In the genomic region with DNA sequence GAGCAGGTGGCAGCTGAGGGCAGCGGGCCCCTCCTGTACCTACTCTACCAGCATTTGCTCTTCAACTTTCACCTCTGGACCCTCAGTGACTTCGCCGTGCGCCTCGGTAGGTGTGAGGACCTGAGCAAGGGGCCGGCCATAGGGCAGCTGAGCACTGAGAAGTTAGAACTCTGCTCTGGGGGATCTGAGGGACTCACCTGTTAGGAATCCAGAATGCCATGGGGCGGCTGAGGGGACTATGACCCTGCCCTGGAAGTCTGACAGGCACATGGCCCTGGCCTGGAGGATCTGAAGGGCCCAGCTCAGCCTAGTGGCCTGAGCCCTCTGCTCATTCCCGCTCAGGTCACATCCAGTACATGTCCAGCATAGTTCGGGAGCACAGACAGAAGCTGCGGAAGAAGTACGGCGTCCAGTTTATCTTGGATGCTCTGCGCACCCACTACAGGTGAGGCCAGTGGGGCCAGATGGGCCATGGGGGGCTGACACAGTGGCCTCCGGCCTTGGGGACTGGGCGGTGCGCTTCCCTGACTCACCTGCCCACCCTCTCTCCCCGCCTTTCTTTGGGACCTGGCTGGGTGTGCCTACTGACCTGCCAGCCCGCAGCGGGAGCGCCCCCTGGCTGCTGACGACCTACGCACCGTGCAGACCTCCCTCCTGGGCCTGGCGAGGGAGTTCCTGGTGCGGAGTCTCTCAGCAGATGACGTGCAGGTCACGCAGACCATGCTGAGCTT, we compare ENCODE assay signal across 8 cellular contexts. TPM values are rescaled to one million over a fixed set of nuclear protein-coding genes. Genes with fewer than 3 reads are reported as not detected.
DNase-seq lines count a peak whose midpoint lies in the region; ATAC-seq, FAIRE-seq and TF ChIP-seq lines count a peak whose summit lies in the region.

No MANE protein-coding gene starts in this region.

- intact Hi-C loops in GM12878 (cut with micrococcal nuclease; ENCODE audit: unreplicated experiment): loop anchor here (1.0 to 2.0 kb wide), 2 partner anchors 75 to 131 kb away; no protein-coding TSS in a partner anchor
- intact Hi-C loops in kidney (cut with DNase I): loop anchor here (10.0 kb wide), 1 partner anchor 73 kb away; no protein-coding TSS in a partner anchor

- CTCF ChIA-PET in HEK293 (lab: Yijun Ruan, JAX) (interaction anchor here (0.6 to 2.1 kb wide), 22 partner anchors 8 to 750 kb away, joined by 3 to 15 read pairs (median 3); a partner anchor contains a TSS), GM12878 (lab: Yijun Ruan, JAX) (interaction anchor here (0.6 to 2.7 kb wide), 16 partner anchors 11 to 89 kb away, joined by 3 to 14 read pairs (median 4); a partner anchor contains a TSS)

- H3K4me2 ChIP-seq in GM12878 (ENCODE audit: control insufficient read depth, insufficient read depth): no peak overlapping the region

- RAD21 ChIA-PET in GM12878 (lab: Charles Lee; ENCODE audit: unreplicated experiment): interaction anchor here (0.7 to 1.8 kb wide), 6 partner anchors 11 to 84 kb away, joined by 3 to 5 read pairs (median 3); a partner anchor contains a TSS

- ATAC-seq in GM12878 (peak; percentile 85), HG02970 (IDR thresholded peaks at IDR 0.05; ENCODE audit: low FRiP score, unreplicated experiment) (no peak), GM21529 (IDR thresholded peaks at IDR 0.05; ENCODE audit: unreplicated experiment) (no peak)

- TF ChIP-seq EP300 in GM12878 (IDR thresholded peaks at IDR 0.05; ENCODE audit: borderline replicate concordance in 1 of 2, control insufficient read depth in 1 of 2, low read depth in 2 of 2, low read length in 2 of 2): no peak

- H3K27me3 ChIP-seq in GM12878 (replicated peaks in 1 of 2; ENCODE audit: control insufficient read depth in 2 of 2, insufficient read depth in 2 of 2, low read length in 1 of 2): no peaks in the 10 kb centered on the region

- no TSS peak for BruUV-seq in GM12878 (replicated peaks; lab: Mats Ljungman, UMichigan)

- FAIRE-seq in GM12878 (lab: Jason Lieb, UNC) (peak; percentile 73), kidney (lab: Jason Lieb, UNC) (no peak)

- SMC1A ChIA-PET in GM12878 (lab: Charles Lee; ENCODE audit: uncharacterized antibody, unreplicated experiment): interaction anchor here (0.7 to 2.2 kb wide), 8 partner anchors 38 to 89 kb away, joined by 3 to 8 read pairs (median 4); no protein-coding TSS in a partner anchor

- WGBS in GM12878 (ENCODE audit: insufficient coverage, insufficient replicate concordance, low lambda C conversion rate, missing lambda C conversion rate): 63% methylated on average over 27 of the region's 27 CpGs

- no peak overlapping the region for H3K9ac ChIP-seq in GM12878 (ENCODE audit: control insufficient read depth, insufficient read depth, low read length)
- no peak overlapping the region for H3K9ac ChIP-seq in kidney (ENCODE audit: low read length in 2 of 2)

- no peak overlapping the region for H2AFZ ChIP-seq in GM12878 (ENCODE audit: control insufficient read depth, low read depth, low read length)

- no peaks in the 10 kb centered on the region for H3K79me2 ChIP-seq in GM12878 (ENCODE audit: control insufficient read depth, insufficient read depth, low read length)

- in situ Hi-C loops in GM12878 (cut with MboI): no loop called here

- H3K9me3 ChIP-seq in HEK293 (ENCODE audit: control insufficient read depth, insufficient read depth, low read depth, low read length) (no peaks in the 10 kb centered on the region), GM12878 (replicated peaks; ENCODE audit: control insufficient read depth, insufficient read depth, low read length) (no peaks in the 10 kb centered on the region), kidney (ENCODE audit: control insufficient read depth in 1 of 2, low read length in 2 of 2) (no peaks in the 10 kb centered on the region)

- DNase-seq in AG20443 (ENCODE audit: low spot score) (peak; percentile 65), T-helper 9 cell (peak; percentile 66), GM12878 (ENCODE audit: low read depth, low spot score) (no peak), kidney (peak; percentile 87)
- DNase-seq in stimulated activated CD4-positive, alpha-beta T cell treated with anti-CD3 and anti-CD28 coated beads, TNF-alpha, amount 100 ng/mL, for 24 hours (ENCODE audit: low read depth in 3 of 3): peak; percentile 41 to 71 (median 45)

- no peak overlapping the region for H3K27ac ChIP-seq in HEK293 (ENCODE audit: extremely low read depth, low read depth, low read length)
- no peak overlapping the region for H3K27ac ChIP-seq in GM12878 (ENCODE audit: control insufficient read depth, insufficient read depth)
- no peak overlapping the region for H3K27ac ChIP-seq in kidney (ENCODE audit: low read depth in 2 of 2, low read length in 2 of 2)

- H3K4me3 ChIP-seq in HEK293 (ENCODE audit: low read depth, low read length) (no peak overlapping the region), GM12878 (no peak overlapping the region), kidney (ENCODE audit: low read length in 2 of 2) (no peak overlapping the region)

- TF ChIP-seq RAD21 in GM12878 (IDR thresholded peaks at IDR 0.05; ENCODE audit: insufficient read depth, low read depth, low read length): peak; percentile 93

- H3K36me3 ChIP-seq in HEK293 (ENCODE audit: control insufficient read depth in 2 of 2, insufficient read depth in 1 of 2, low read length in 2 of 2) (peaks cover 0 to 70% of the 10 kb centered on the region in 2 experiments; a peak in 1 of 3 replicates), GM12878 (ENCODE audit: control insufficient read depth in 2 of 2, insufficient read depth in 2 of 2, low read length in 1 of 2) (peaks cover 25 to 49% of the 10 kb centered on the region in 2 experiments; a peak in 3 of 4 replicates), kidney (ENCODE audit: control insufficient read depth in 1 of 2, insufficient read depth in 2 of 2, low read length in 2 of 2) (peaks cover 11 to 30% of the 10 kb centered on the region in 2 donors)

- H4K20me1 ChIP-seq in GM12878 (ENCODE audit: control insufficient read depth, insufficient read depth): no peaks in the 10 kb centered on the region

- H3K4me1 ChIP-seq in HEK293 (ENCODE audit: control insufficient read depth, insufficient read depth, low read length) (no peaks in the 10 kb centered on the region), GM12878 (ENCODE audit: control insufficient read depth, insufficient read depth, low read length) (no peaks in the 10 kb centered on the region), kidney (ENCODE audit: control insufficient read depth in 1 of 2, insufficient read depth in 1 of 2, low read depth in 1 of 2, low read length in 2 of 2) (peaks cover 3 to 4% of the 10 kb centered on the region in 2 donors)

- no peak for TF ChIP-seq POLR2A in GM12878 (IDR thresholded peaks at IDR 0.05; ENCODE audit: low read depth, low read length)

- TF ChIP-seq CTCF in HEK293 (tag by site-specific recombination; IDR thresholded peaks at IDR 0.05) (peak; percentile 66), GM12878 (IDR thresholded peaks at IDR 0.05 in 2 of 3, conservative IDR thresholded peaks at IDR 0.05 in 1 of 3; ENCODE audit: control insufficient read depth in 2 of 3, extremely low read depth in 1 of 3, insufficient read depth in 1 of 3, low read depth in 3 of 3, low read length in 3 of 3) (peak; percentile 83 to 91 (median 86)), kidney (IDR thresholded peaks at IDR 0.05; ENCODE audit: borderline replicate concordance, extremely low read depth, insufficient read depth) (peak; percentile 81)

- POLR2A ChIA-PET in HEK293 (lab: Yijun Ruan, JAX) (interaction anchor here (0.9 kb wide), 1 partner anchor 9 kb away, joined by 3 read pairs; no protein-coding TSS in a partner anchor), GM12878 (lab: Charles Lee) (no interaction called here)

TF ChIP-seq in HEK293, 187 proteins besides CTCF, POLR2A, EP300 and RAD21 (continues in another document):
- TF ChIP-seq ZNF654 (tag by site-specific recombination; IDR thresholded peaks at IDR 0.05; ENCODE audit: low read depth): peak; percentile 28

RNA-seq across cellular contexts. Expression of a gene that starts 18.8 kb away (rescaled TPM):
- 152 and 168 TPM in 2 replicates for total RNA-seq in GM12878 (2013; cell fraction: nucleolus; rRNA removed)
- total RNA-seq in GM12878 (2014; rRNA removed) (47.2 and 52.0 TPM in 2 replicates), GM12878 (2014; rRNA removed; fragmentation: Illumina TruSeq; extraction: Trizol) (19.7 and 21.8 TPM in 2 replicates), GM12878 (2021) (106 and 127 TPM in 2 replicates), kidney (82.8 TPM)
- polyA plus RNA-seq in GM12878 (2011; ENCODE audit: low read depth): 27.1 TPM
- polyA plus RNA-seq in GM12878 (2011; rRNA removed) (17.1 and 29.0 TPM in 2 replicates), GM12878 (2014; fragmentation: Illumina TruSeq; extraction: Trizol) (16.4 and 41.4 TPM in 2 replicates), GM12878 (2014; fragmentation: Nextera tagmentation; extraction: Ambion mirVana) (under 1 TPM; 0.07 to 0.18 TPM), GM12878 (2014; rRNA removed) (96.3 and 110 TPM in 2 replicates), GM12878 (2016; fragmentation: Nextera tagmentation; extraction: Ambion mirVana) (10 to 100 TPM; 22.5 to 29.7 TPM), kidney (ENCODE audit: insufficient read depth, low read depth, low replicate concordance) (25.7 TPM)
- polyA plus RNA-seq in GM12878 (2011; cell fraction: cytosol; rRNA removed): 39.5 and 52.6 TPM in 2 replicates
- polyA plus RNA-seq in GM12878 (2011; cell fraction: nucleus; rRNA removed): 940 and 1,024 TPM in 2 replicates
- 62.9 and 78.4 TPM in 2 replicates for polyA plus RNA-seq in GM12878 (2012)
- 21.7 and 46.1 TPM in 2 replicates for polyA minus RNA-seq in GM12878 (2011; rRNA and poly(A)+ RNA removed)
- 21.8 and 25.3 TPM in 2 replicates for polyA minus RNA-seq in GM12878 (2011; cell fraction: cytosol; rRNA and poly(A)+ RNA removed)
- polyA minus RNA-seq in GM12878 (2011; cell fraction: nucleus; rRNA and poly(A)+ RNA removed): 95.1 and 139 TPM in 2 replicates

RNA-seq across cellular contexts. Expression of a gene that starts 21.7 kb away (rescaled TPM):
- total RNA-seq in GM12878 (2013; cell fraction: nucleolus; rRNA removed): 111 and 121 TPM in 2 replicates
- total RNA-seq in GM12878 (2014; rRNA removed) (46.9 and 53.0 TPM in 2 replicates), GM12878 (2014; rRNA removed; fragmentation: Illumina TruSeq; extraction: Trizol) (67.3 and 72.4 TPM in 2 replicates), GM12878 (2021) (65.8 and 65.9 TPM in 2 replicates), kidney (59.7 TPM)
- polyA plus RNA-seq in GM12878 (2011; ENCODE audit: low read depth): 29.4 TPM
- polyA plus RNA-seq in GM12878 (2011; rRNA removed) (31.2 and 45.6 TPM in 2 replicates), GM12878 (2014; fragmentation: Illumina TruSeq; extraction: Trizol) (11.2 and 63.3 TPM in 2 replicates), GM12878 (2014; fragmentation: Nextera tagmentation; extraction: Ambion mirVana) (10 to 100 TPM in 1 of 2 experiments, 1 to 10 TPM in 1; 9.2 to 22.5 TPM), GM12878 (2014; rRNA removed) (59.3 and 67.6 TPM in 2 replicates), GM12878 (2016; fragmentation: Nextera tagmentation; extraction: Ambion mirVana) (10 to 100 TPM; 83.1 to 91.4 TPM), kidney (ENCODE audit: insufficient read depth, low read depth, low replicate concordance) (85.6 TPM)
- polyA plus RNA-seq in GM12878 (2011; cell fraction: cytosol; rRNA removed): 52.2 and 68.0 TPM in 2 replicates
- polyA plus RNA-seq in GM12878 (2011; cell fraction: nucleus; rRNA removed): 63.4 and 85.5 TPM in 2 replicates
- polyA plus RNA-seq in GM12878 (2012): 47.7 and 72.7 TPM in 2 replicates
- polyA minus RNA-seq in GM12878 (2011; rRNA and poly(A)+ RNA removed): 69.5 and 77.8 TPM in 2 replicates
- polyA minus RNA-seq in GM12878 (2011; cell fraction: cytosol; rRNA and poly(A)+ RNA removed): 15.6 and 18.2 TPM in 2 replicates
- polyA minus RNA-seq in GM12878 (2011; cell fraction: nucleus; rRNA and poly(A)+ RNA removed): 64.3 and 144 TPM in 2 replicates
